Comparison of ENCODE assay signal across 7 cellular contexts in the genomic region with DNA sequence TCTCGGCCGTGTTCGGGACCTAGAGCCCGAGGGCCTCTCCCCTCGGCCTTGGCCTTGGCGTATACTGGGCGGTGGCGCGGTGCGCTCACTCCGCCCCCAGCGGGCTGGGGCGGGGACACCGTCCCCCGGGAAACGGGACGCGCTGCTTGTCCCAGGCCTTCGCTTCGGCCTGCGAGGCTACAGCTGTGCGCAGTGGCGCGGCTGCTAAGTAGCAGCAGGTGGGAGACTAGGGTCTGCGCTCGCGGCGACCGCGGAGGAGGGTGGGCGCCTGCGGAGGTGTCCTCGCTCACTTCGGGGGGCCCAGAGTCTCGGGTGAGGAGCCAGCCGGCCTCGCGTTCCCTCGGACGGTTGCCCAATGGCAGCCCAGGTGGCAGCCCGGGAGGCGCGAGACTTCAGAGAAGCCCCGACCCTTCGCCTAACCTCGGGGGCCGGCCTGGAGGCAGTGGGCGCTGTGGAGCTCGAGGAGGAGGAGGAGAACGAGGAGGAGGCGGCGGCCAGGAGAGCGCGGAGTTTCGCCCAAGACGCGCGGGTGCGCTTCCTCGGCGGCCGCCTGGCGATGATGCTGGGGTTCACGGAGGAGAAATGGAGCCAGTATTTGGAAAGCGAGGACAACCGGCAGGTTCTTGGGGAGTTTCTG. TPM values are rescaled to one million over a fixed set of nuclear protein-coding genes. Genes with fewer than 3 reads are reported as not detected.
DNase-seq lines count a peak whose midpoint lies in the region; ATAC-seq and TF ChIP-seq lines count a peak whose summit lies in the region.

A gene with protein sequence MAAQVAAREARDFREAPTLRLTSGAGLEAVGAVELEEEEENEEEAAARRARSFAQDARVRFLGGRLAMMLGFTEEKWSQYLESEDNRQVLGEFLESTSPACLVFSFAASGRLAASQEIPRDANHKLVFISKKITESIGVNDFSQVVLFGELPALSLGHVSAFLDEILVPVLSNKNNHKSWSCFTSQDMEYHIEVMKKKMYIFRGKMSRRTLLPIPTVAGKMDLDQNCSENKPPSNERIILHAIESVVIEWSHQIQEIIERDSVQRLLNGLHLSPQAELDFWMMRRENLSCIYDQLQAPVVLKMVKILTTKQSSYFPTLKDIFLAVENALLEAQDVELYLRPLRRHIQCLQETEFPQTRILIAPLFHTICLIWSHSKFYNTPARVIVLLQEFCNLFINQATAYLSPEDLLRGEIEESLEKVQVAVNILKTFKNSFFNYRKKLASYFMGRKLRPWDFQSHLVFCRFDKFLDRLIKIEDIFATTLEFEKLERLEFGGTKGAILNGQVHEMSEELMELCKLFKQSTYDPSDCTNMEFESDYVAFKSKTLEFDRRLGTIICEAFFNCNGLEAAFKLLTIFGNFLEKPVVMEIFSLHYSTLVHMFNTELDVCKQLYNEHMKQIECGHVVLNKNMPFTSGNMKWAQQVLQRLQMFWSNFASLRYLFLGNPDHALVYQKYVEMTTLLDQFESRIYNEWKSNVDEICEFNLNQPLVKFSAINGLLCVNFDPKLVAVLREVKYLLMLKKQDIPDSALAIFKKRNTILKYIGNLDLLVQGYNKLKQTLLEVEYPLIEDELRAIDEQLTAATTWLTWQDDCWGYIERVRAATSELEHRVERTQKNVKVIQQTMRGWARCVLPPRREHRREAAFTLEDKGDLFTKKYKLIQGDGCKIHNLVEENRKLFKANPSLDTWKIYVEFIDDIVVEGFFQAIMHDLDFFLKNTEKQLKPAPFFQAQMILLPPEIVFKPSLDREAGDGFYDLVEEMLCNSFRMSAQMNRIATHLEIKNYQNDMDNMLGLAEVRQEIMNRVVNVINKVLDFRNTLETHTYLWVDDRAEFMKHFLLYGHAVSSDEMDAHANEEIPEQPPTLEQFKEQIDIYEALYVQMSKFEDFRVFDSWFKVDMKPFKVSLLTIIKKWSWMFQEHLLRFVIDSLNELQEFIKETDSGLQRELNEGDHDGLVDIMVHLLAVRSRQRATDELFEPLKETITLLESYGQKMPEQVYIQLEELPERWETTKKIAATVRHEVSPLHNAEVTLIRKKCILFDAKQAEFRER (N-terminal part only) (plus strand): TSS at position 149 of the 637 bp plus-strand sequence. CDS start 207 bp downstream, at position 356.

- peak; percentile 75 for DNase-seq in GM06990 (ENCODE audit: extremely low read depth, insufficient read length)
- DNase-seq in naive thymus-derived CD8-positive, alpha-beta T cell: peak in 1 of 10 donors; percentile 7
- no peak for DNase-seq in NCI-H446 treated with DMSO at 0.1 percent for 48 hours (lab: John Stamatoyannopoulos, UW)

- H3K27ac ChIP-seq in esophagus (ENCODE audit: low read depth in 2 of 2, low read length in 1 of 2): peak within 1 kb of the TSS in 1 of 2 donors; percentile 42

- no peaks in the 10 kb centered on the region for H3K9me3 Mint-ChIP-seq in T-helper 1 cell treated with Interleukin-12 subunit alpha and Interleukin-12 subunit beta and Interleukin-4 antibody, amounts not matched to agents 30 μg/mL and 1 μg/mL, for 36 hours
- H3K9me3 Mint-ChIP-seq in naive thymus-derived CD8-positive, alpha-beta T cell: peaks cover 0 to 2% (median 0%) of the 10 kb centered on the region in 9 donors

- peaks cover 20% of the 10 kb centered on the region for H3K4me1 Mint-ChIP-seq in T-helper 1 cell treated with Interleukin-12 subunit alpha and Interleukin-12 subunit beta and Interleukin-4 antibody, amounts not matched to agents 30 μg/mL and 1 μg/mL, for 36 hours (ENCODE audit: low read depth)
- peaks cover 2 to 13% (median 11%) of the 10 kb centered on the region in 4 donors for H3K4me1 Mint-ChIP-seq in naive thymus-derived CD8-positive, alpha-beta T cell

- peaks cover 4 to 14% of the 10 kb centered on the region in 2 donors for H3K4me1 ChIP-seq in esophagus (ENCODE audit: control insufficient read depth in 2 of 2, insufficient read depth in 2 of 2, low read length in 1 of 2)

- H3K36me3 Mint-ChIP-seq in T-helper 1 cell treated with Interleukin-12 subunit alpha and Interleukin-12 subunit beta and Interleukin-4 antibody, amounts not matched to agents 30 μg/mL and 1 μg/mL, for 36 hours (ENCODE audit: low read depth): peaks cover 6% of the 10 kb centered on the region
- H3K36me3 Mint-ChIP-seq in naive thymus-derived CD8-positive, alpha-beta T cell: peaks cover 0 to 5% (median 0%) of the 10 kb centered on the region in 3 donors

- TF ChIP-seq CTCF in GM06990 (IDR thresholded peaks at IDR 0.05; ENCODE audit: insufficient read depth, low read length, poor library complexity, severe bottlenecking): no peak

- peak within 1 kb of the TSS; percentile 82 for H3K4me3 Mint-ChIP-seq in T-helper 1 cell treated with Interleukin-12 subunit alpha and Interleukin-12 subunit beta and Interleukin-4 antibody, amounts not matched to agents 30 μg/mL and 1 μg/mL, for 36 hours
- H3K4me3 Mint-ChIP-seq in naive thymus-derived CD8-positive, alpha-beta T cell: peak within 1 kb of the TSS; percentile 38 to 69 (median 52)

- peaks cover 55% of the 10 kb centered on the region for H3K27me3 Mint-ChIP-seq in T-helper 1 cell treated with Interleukin-12 subunit alpha and Interleukin-12 subunit beta and Interleukin-4 antibody, amounts not matched to agents 30 μg/mL and 1 μg/mL, for 36 hours (ENCODE audit: low read depth)
- peaks cover 32 to 74% (median 36%) of the 10 kb centered on the region in 5 donors for H3K27me3 Mint-ChIP-seq in naive thymus-derived CD8-positive, alpha-beta T cell

- no peaks in the 10 kb centered on the region; the same call in none of the 2 replicates for H3K27me3 ChIP-seq in GM06990 (replicated peaks; ENCODE audit: control insufficient read depth, insufficient read depth, low read length)
- H3K27me3 ChIP-seq in esophagus (ENCODE audit: control insufficient read depth in 1 of 2, insufficient read depth in 2 of 2, low read length in 2 of 2): peaks cover 0 to 7% of the 10 kb centered on the region in 2 donors

- H3K27ac Mint-ChIP-seq in T-helper 1 cell treated with Interleukin-12 subunit alpha and Interleukin-12 subunit beta and Interleukin-4 antibody, amounts not matched to agents 30 μg/mL and 1 μg/mL, for 36 hours: no peak within 1 kb of the TSS
- H3K27ac Mint-ChIP-seq in naive thymus-derived CD8-positive, alpha-beta T cell: no peak within 1 kb of the TSS

- no peaks in the 10 kb centered on the region for H3K36me3 ChIP-seq in GM06990 (ENCODE audit: control insufficient read depth, insufficient read depth, low read length)
- no peaks in the 10 kb centered on the region for H3K36me3 ChIP-seq in esophagus (ENCODE audit: control insufficient read depth in 2 of 2, insufficient read depth in 2 of 2, low read length in 1 of 2)

- POLR2A ChIA-PET in naive thymus-derived CD8-positive, alpha-beta T cell (lab: Charles Lee): no interaction called here

- ATAC-seq in HG02642 (IDR thresholded peaks at IDR 0.05; ENCODE audit: poor library complexity, unreplicated experiment) (peak; percentile 88), HG03045 (IDR thresholded peaks at IDR 0.05; ENCODE audit: unreplicated experiment) (no peak)
- ATAC-seq in naive thymus-derived CD8-positive, alpha-beta T cell: no peak

- H3K4me3 ChIP-seq in GM06990 (replicated peaks; ENCODE audit: low read depth, low read length) (peak within 1 kb of the TSS; percentile 24), esophagus (ENCODE audit: low read depth in 1 of 2, low read length in 2 of 2) (peak within 1 kb of the TSS; percentile 54 to 59)

- WGBS in esophagus, 2 donors: 1% methylated on average over 66 of the region's 66 CpGs

- no peaks in the 10 kb centered on the region for H3K9me3 ChIP-seq in esophagus (ENCODE audit: control insufficient read depth in 2 of 2, insufficient read depth in 1 of 2, low read depth in 1 of 2, low read length in 1 of 2)

RNA-seq across cellular contexts. Expression of the gene that starts here (rescaled TPM):
- 1 to 10 TPM in 1 of 2 donors, under 1 TPM in 1; 0.51 to 1.6 TPM for polyA plus RNA-seq in esophagus
- under 1 TPM; 0.19 to 0.44 TPM for total RNA-seq in naive thymus-derived CD8-positive, alpha-beta T cell
- under 1 TPM in 1 of 3 donors, not detected in 2; 0.23 TPM for polyA plus RNA-seq in naive thymus-derived CD8-positive, alpha-beta T cell
